17 cellular contexts compared by ENCODE assay signal in genomic region chr6:121503633-121504032, GRCh38.
DNase-seq lines count a peak whose midpoint lies in the region; ATAC-seq and TF ChIP-seq lines count a peak whose summit lies in the region.
"Had no signal": no experiment of that assay in that cellular context is flagged by ENCODE, and none has a peak within 500 bp of the region (broad histone marks: within the 10 kb centered on the region; RNA-seq: fewer than 3 reads in every experiment).

No MANE protein-coding gene starts in this region.

- no peak for TF ChIP-seq POLR2A in IMR-90 (IDR thresholded peaks at IDR 0.05; ENCODE audit: low read depth, low read length)

- H3K9me3 Mint-ChIP-seq in activated naive CD4-positive, alpha-beta T cell treated with anti-CD3 and anti-CD28 coated beads, Interleukin-2, amount 10 ng/mL, durations not matched to agents 7 days and 5 days: no peaks in the 10 kb centered on the region
- H3K9me3 Mint-ChIP-seq: nephron progenitor cell; stimulated activated naive B cell treated with anti-CD40 and anti-IgM and Interleukin-4, amounts not matched to agents 10 μg/mL and 1 μg/mL and 100 μg/mL, for 72 hours had no signal

- POLR2A ChIA-PET in IMR-90 (lab: Charles Lee; ENCODE audit: unreplicated experiment): no interaction called here

- H3K4me2 ChIP-seq in IMR-90 (ENCODE audit: low read depth, low read length) (peak overlapping the region; percentile 86), mammary epithelial cell (ENCODE audit: insufficient read depth, low read depth, low read length) (no peak overlapping the region)
- H3K4me2 ChIP-seq: BLaER1 had no signal

- dilution Hi-C loops in IMR-90 (cut with HindIII; ENCODE audit: low sequenced_read_pairs, unreplicated experiment): no loop called here
- dilution Hi-C loops in mammary epithelial cell (cut with HindIII; ENCODE audit: low sequenced_read_pairs): no loop called here

- BruUV-seq in IMR-90 (replicated peaks; lab: Mats Ljungman, UMichigan): no TSS peak
- TSS peak; percentile 80 for BruUV-seq in mammary epithelial cell (replicated peaks; lab: Mats Ljungman, UMichigan)

- no peaks in the 10 kb centered on the region for H4K20me1 ChIP-seq in IMR-90 (ENCODE audit: insufficient read depth, low read length)
- H4K20me1 ChIP-seq in mammary epithelial cell (ENCODE audit: insufficient read depth, low read length): no peaks in the 10 kb centered on the region
- H4K20me1 ChIP-seq: BLaER1 had no signal

- H2AK5ac ChIP-seq in IMR-90 (ENCODE audit: low read depth, low read length): peak overlapping the region; percentile 56

- in situ Hi-C loops in IMR-90 (cut with MboI; ENCODE audit: low sequenced_read_pairs) (no loop called here), mammary epithelial cell (cut with MboI; ENCODE audit: low sequenced_read_pairs in 2 of 2) (no loop called here)

- H3K4me1 ChIP-seq in IMR-90 (ENCODE audit: control insufficient read depth, insufficient read depth, low read length): peaks cover 16% of the 10 kb centered on the region
- peaks cover 14% of the 10 kb centered on the region for H3K4me1 ChIP-seq in mammary epithelial cell (ENCODE audit: insufficient read depth, low read length)
- H3K4me1 ChIP-seq in thoracic aorta (ENCODE audit: control insufficient read depth in 1 of 2, low read depth in 2 of 2): peaks cover 17% of the 10 kb centered on the region in 2 donors
- H3K4me1 ChIP-seq: BLaER1 had no signal

- no peak overlapping the region for H2AK9ac ChIP-seq in IMR-90 (replicated peaks; ENCODE audit: low read depth, low read length, poor library complexity)

- H2AFZ ChIP-seq in IMR-90 (replicated peaks; ENCODE audit: low read length, poor library complexity) (no peak overlapping the region), mammary epithelial cell (ENCODE audit: low read depth, low read length) (no peak overlapping the region)

- peak overlapping the region; percentile 92 for H3K18ac ChIP-seq in IMR-90 (ENCODE audit: low read depth, low read length)

- H3K79me2 ChIP-seq in mammary epithelial cell (ENCODE audit: insufficient read depth, low read length): no peaks in the 10 kb centered on the region

- peak overlapping the region; percentile 98 for H3K14ac ChIP-seq in IMR-90 (replicated peaks; ENCODE audit: low read depth, low read length)

- peak overlapping the region; percentile 71; the same call in 1 of the 2 replicates for H3K9ac ChIP-seq in IMR-90 (ENCODE audit: low read depth, low read length)
- H3K9ac ChIP-seq in mammary epithelial cell (ENCODE audit: insufficient read depth, low read length): no peak overlapping the region
- H3K9ac ChIP-seq: BLaER1 had no signal

- DNase-seq in IMR-90 (peak; percentile 70), mammary epithelial cell (no peak), lung microvascular endothelial cell (ENCODE audit: low read depth in 2 of 2) (peak; percentile 46 to 64), thoracic aorta (ENCODE audit: low spot score) (no peak), Kasumi-1 (lab: John Stamatoyannopoulos, UW) (no peak), GM03348 (ENCODE audit: low spot score) (no peak), NCI-H1930 (lab: John Stamatoyannopoulos, UW) (no peak)
- DNase-seq in activated naive CD4-positive, alpha-beta T cell treated with anti-CD3 and anti-CD28 coated beads, Interleukin-2, amount 10 ng/mL, durations not matched to agents 7 days and 5 days: no peak
- DNase-seq: amygdala; DMS79 treated with DMSO at 0.1 percent for 48 hours; KBM-7; NCI-H1417 treated with DMSO at 0.1 percent for 48 hours; nephron progenitor cell; right cardiac atrium; stimulated activated naive B cell treated with anti-CD40 and anti-IgM and Interleukin-4, amounts not matched to agents 10 μg/mL and 1 μg/mL and 100 μg/mL, for 72 hours had no signal

- no peaks in the 10 kb centered on the region for H3K27me3 ChIP-seq in IMR-90 (ENCODE audit: control insufficient read depth, insufficient read depth, low read length)
- no peaks in the 10 kb centered on the region for H3K27me3 ChIP-seq in mammary epithelial cell (ENCODE audit: insufficient read depth, low read length)
- no peaks in the 10 kb centered on the region for H3K27me3 ChIP-seq in thoracic aorta (replicated peaks; ENCODE audit: insufficient read depth)
- H3K27me3 ChIP-seq: BLaER1 had no signal

- H3K23ac ChIP-seq in IMR-90 (ENCODE audit: low read depth, low read length): peak overlapping the region; percentile 14; the same call in 1 of the 2 replicates

- H3K9me1 ChIP-seq in IMR-90 (ENCODE audit: insufficient read depth, low read length): peaks cover 3% of the 10 kb centered on the region

- H3K4me3 Mint-ChIP-seq in activated naive CD4-positive, alpha-beta T cell treated with anti-CD3 and anti-CD28 coated beads, Interleukin-2, amount 10 ng/mL, durations not matched to agents 7 days and 5 days: no peak overlapping the region
- H3K4me3 Mint-ChIP-seq: nephron progenitor cell; stimulated activated naive B cell treated with anti-CD40 and anti-IgM and Interleukin-4, amounts not matched to agents 10 μg/mL and 1 μg/mL and 100 μg/mL, for 72 hours had no signal

- H3K27ac ChIP-seq in IMR-90 (ENCODE audit: insufficient read depth, low read length) (peak overlapping the region; percentile 97), mammary epithelial cell (ENCODE audit: insufficient read depth, low read depth, low read length) (peak overlapping the region; percentile 23), thoracic aorta (peak overlapping the region; percentile 46 to 60)
- H3K27ac ChIP-seq: BLaER1, SK-N-MC had no signal

- H4K91ac ChIP-seq in IMR-90 (ENCODE audit: insufficient read depth, low read depth, low read length): peak overlapping the region; percentile 54

- TF ChIP-seq CTCF in IMR-90 (conservative IDR thresholded peaks at IDR 0.05; ENCODE audit: low read depth, low read length) (no peak), mammary epithelial cell (conservative IDR thresholded peaks at IDR 0.05 in 1 of 2, IDR thresholded peaks at IDR 0.05 in 1 of 2; ENCODE audit: extremely low read depth in 1 of 2, insufficient read depth in 1 of 2, low read depth in 1 of 2, low read length in 2 of 2) (no peak), thoracic aorta (IDR thresholded peaks at IDR 0.05) (no peak)

- peak overlapping the region; percentile 99 for H2BK5ac ChIP-seq in IMR-90 (ENCODE audit: low read depth, low read length, poor library complexity, severe bottlenecking)

- no peak for TF ChIP-seq RAD21 in IMR-90 (IDR thresholded peaks at IDR 0.05; ENCODE audit: low read length)

- intact Hi-C loops in IMR-90 (cut with micrococcal nuclease) (loop anchor here (1.0 to 5.0 kb wide), 2 partner anchors 17 to 66 kb away; partner anchors contain the start of gene GJA1), mammary epithelial cell (cut with micrococcal nuclease) (no loop called here)

- H3K36me3 Mint-ChIP-seq in activated naive CD4-positive, alpha-beta T cell treated with anti-CD3 and anti-CD28 coated beads, Interleukin-2, amount 10 ng/mL, durations not matched to agents 7 days and 5 days: no peaks in the 10 kb centered on the region
- H3K36me3 Mint-ChIP-seq: stimulated activated naive B cell treated with anti-CD40 and anti-IgM and Interleukin-4, amounts not matched to agents 10 μg/mL and 1 μg/mL and 100 μg/mL, for 72 hours had no signal

- H3K56ac ChIP-seq in IMR-90 (ENCODE audit: extremely low read depth, insufficient read depth, low read length): peak overlapping the region; percentile 90

- WGBS in IMR-90 (ENCODE audit: extremely low coverage in 2 of 2, insufficient read length in 1 of 2), 2 experiments: no CpG with 5 or more reads among the region's 2 CpGs
- 25% methylated on average over 2 of the region's 2 CpGs for WGBS in mammary epithelial cell (ENCODE audit: low coverage, missing lambda C conversion rate)

- H3K9me3 ChIP-seq in IMR-90 (ENCODE audit: control insufficient read depth, insufficient read depth, low read length): no peaks in the 10 kb centered on the region
- H3K9me3 ChIP-seq in mammary epithelial cell (replicated peaks; ENCODE audit: insufficient read depth, low read length): no peaks in the 10 kb centered on the region
- no peaks in the 10 kb centered on the region for H3K9me3 ChIP-seq in thoracic aorta
- H3K9me3 ChIP-seq: BLaER1 had no signal

- H3K4me1 Mint-ChIP-seq in activated naive CD4-positive, alpha-beta T cell treated with anti-CD3 and anti-CD28 coated beads, Interleukin-2, amount 10 ng/mL, durations not matched to agents 7 days and 5 days: peaks cover 3% of the 10 kb centered on the region
- H3K4me1 Mint-ChIP-seq: stimulated activated naive B cell treated with anti-CD40 and anti-IgM and Interleukin-4, amounts not matched to agents 10 μg/mL and 1 μg/mL and 100 μg/mL, for 72 hours had no signal

- H3K4ac ChIP-seq in IMR-90 (ENCODE audit: low read depth, low read length): peak overlapping the region; percentile 99; the same call in 1 of the 2 replicates

- no peaks in the 10 kb centered on the region for H3K36me3 ChIP-seq in IMR-90 (ENCODE audit: control insufficient read depth, insufficient read depth, low read length)
- H3K36me3 ChIP-seq in mammary epithelial cell (ENCODE audit: insufficient read depth, low read length): no peaks in the 10 kb centered on the region
- no peaks in the 10 kb centered on the region for H3K36me3 ChIP-seq in thoracic aorta
- H3K36me3 ChIP-seq: BLaER1 had no signal

- CTCF ChIA-PET in IMR-90 (lab: Yijun Ruan, JAX) (no interaction called here), mammary epithelial cell (lab: Charles Lee; ENCODE audit: low non-redundant PET) (no interaction called here)
- CTCF ChIA-PET in activated naive CD4-positive, alpha-beta T cell treated with anti-CD3 and anti-CD28 coated beads, Interleukin-2, amount 10 ng/mL, durations not matched to agents 7 days and 5 days (lab: Charles Lee): no interaction called here

- peak; percentile 35 for ATAC-seq in IMR-90 (ENCODE audit: low read depth)
- ATAC-seq in thoracic aorta (ENCODE audit: insufficient number of reproducible peaks, low FRiP score, low read depth): no peak
- ATAC-seq: right cardiac atrium; stimulated activated naive B cell treated with anti-CD40 and anti-IgM and Interleukin-4, amounts not matched to agents 10 μg/mL and 1 μg/mL and 100 μg/mL, for 72 hours had no signal

- H2BK120ac ChIP-seq in IMR-90 (ENCODE audit: low read depth, low read length): peak overlapping the region; percentile 99

- no peaks in the 10 kb centered on the region for H3K27me3 Mint-ChIP-seq in activated naive CD4-positive, alpha-beta T cell treated with anti-CD3 and anti-CD28 coated beads, Interleukin-2, amount 10 ng/mL, durations not matched to agents 7 days and 5 days
- H3K27me3 Mint-ChIP-seq: stimulated activated naive B cell treated with anti-CD40 and anti-IgM and Interleukin-4, amounts not matched to agents 10 μg/mL and 1 μg/mL and 100 μg/mL, for 72 hours had no signal

- peak overlapping the region; percentile 100; the same call in 2 of the 3 replicates for H2BK15ac ChIP-seq in IMR-90 (ENCODE audit: low read depth, low read length)

- H4K5ac ChIP-seq in IMR-90 (ENCODE audit: low read depth, low read length): peak overlapping the region; percentile 92; the same call in 1 of the 2 replicates

- no peak overlapping the region for H3K27ac Mint-ChIP-seq in activated naive CD4-positive, alpha-beta T cell treated with anti-CD3 and anti-CD28 coated beads, Interleukin-2, amount 10 ng/mL, durations not matched to agents 7 days and 5 days
- H3K27ac Mint-ChIP-seq: nephron progenitor cell; stimulated activated naive B cell treated with anti-CD40 and anti-IgM and Interleukin-4, amounts not matched to agents 10 μg/mL and 1 μg/mL and 100 μg/mL, for 72 hours had no signal

- H2BK20ac ChIP-seq in IMR-90 (ENCODE audit: low read depth, low read length): peak overlapping the region; percentile 99; the same call in 1 of the 2 replicates

- H3K79me1 ChIP-seq in IMR-90 (ENCODE audit: low read depth in 1 of 2, low read length in 2 of 2): peaks cover 0 to 4% of the 10 kb centered on the region in 2 experiments; a peak in 2 of 4 replicates

- H3K4me3 ChIP-seq in IMR-90 (ENCODE audit: insufficient read depth, low read depth, low read length) (no peak overlapping the region), mammary epithelial cell (replicated peaks in 1 of 3; ENCODE audit: insufficient read depth in 1 of 3, low read depth in 2 of 3, low read length in 3 of 3) (no peak overlapping the region), thoracic aorta (no peak overlapping the region)
- H3K4me3 ChIP-seq: BLaER1, SK-N-MC had no signal

- peak overlapping the region; percentile 87 to 99; a peak in 3 of 4 replicates for H4K8ac ChIP-seq in IMR-90 (ENCODE audit: low read depth in 2 of 2, low read length in 2 of 2)

Comparison
In these comparisons a context has a peak if more than half of its experiments do, and no peak if none do; other contexts are left out.
1. DNase-seq: peak in IMR-90 (single experiment) and lung microvascular endothelial cell (2 of 2); none in mammary epithelial cell (single experiment), thoracic aorta (single experiment), Kasumi-1 (0 of 2), GM03348 (single experiment), NCI-H1930 (0 of 2) and activated naive CD4-positive, alpha-beta T cell treated with anti-CD3 and anti-CD28 coated beads, Interleukin-2, amount 10 ng/mL, durations not matched to agents 7 days and 5 days (single experiment).
2. H3K27ac ChIP-seq: peak in every context shown above with its lines; median percentile 97 in IMR-90; 53 in thoracic aorta; 23 in mammary epithelial cell.